Comparison of ENCODE assay signal across 8 cellular contexts in genomic region chr3:184513276-184514150, GRCh38. TPM values are rescaled to one million over a fixed set of nuclear protein-coding genes. Genes with fewer than 3 reads are reported as not detected.
A peak's percentile ranks its signal among the peaks of the same experiment; 100 is the strongest.
DNase-seq lines count a peak whose midpoint lies in the region; ATAC-seq and TF ChIP-seq lines count a peak whose summit lies in the region.

No MANE protein-coding gene starts in this region.

- peak; percentile 85 for TF ChIP-seq CTCF in AG04450 (IDR thresholded peaks at IDR 0.05; ENCODE audit: low read depth, low read length)
- TF ChIP-seq CTCF in activated CD8-positive, alpha-beta T cell treated with anti-CD3 and anti-CD28 coated beads for 36 hours (IDR thresholded peaks at IDR 0.05) = peak; percentile 90

- CTCF ChIA-PET in AG04450 (lab: Charles Lee) = interaction anchor here (0.6 to 7.7 kb wide), 48 partner anchors 9 to 617 kb away, joined by 3 to 278 read pairs (median 4); partner anchors contain the start of gene EPHB3
- CTCF ChIA-PET in activated CD8-positive, alpha-beta T cell treated with anti-CD3 and anti-CD28 coated beads for 36 hours (lab: Charles Lee) = interaction anchor here (0.6 to 6.2 kb wide), 36 partner anchors 8 to 522 kb away, joined by 3 to 103 read pairs (median 4); partner anchors contain the start of genes CLCN2 and POLR2H

- peaks cover 48% of the 10 kb centered on the region for H3K27me3 Mint-ChIP-seq in activated CD8-positive, alpha-beta T cell treated with anti-CD3 and anti-CD28 coated beads for 36 hours

- H3K36me3 Mint-ChIP-seq in activated CD8-positive, alpha-beta T cell treated with anti-CD3 and anti-CD28 coated beads for 36 hours (ENCODE audit: low read depth) = no peaks in the 10 kb centered on the region

- no peak overlapping the region for H3K27ac ChIP-seq in AG04450 (ENCODE audit: low read depth, low read length)

- H3K9me3 ChIP-seq in AG04450 (ENCODE audit: control insufficient read depth, insufficient read depth, low read length) = no peaks in the 10 kb centered on the region

- ATAC-seq in GM19035 (IDR thresholded peaks at IDR 0.05; ENCODE audit: unreplicated experiment) = peak; percentile 87
- peak; percentile 100 for ATAC-seq in activated CD8-positive, alpha-beta T cell treated with anti-CD3 and anti-CD28 coated beads for 36 hours

- peaks cover 3% of the 10 kb centered on the region for H3K4me1 Mint-ChIP-seq in activated CD8-positive, alpha-beta T cell treated with anti-CD3 and anti-CD28 coated beads for 36 hours (ENCODE audit: low read depth)

- peak overlapping the region; percentile 46 for H3K4me3 ChIP-seq in AG04450 (ENCODE audit: low read depth, low read length)

- no peak overlapping the region for H3K27ac Mint-ChIP-seq in activated CD8-positive, alpha-beta T cell treated with anti-CD3 and anti-CD28 coated beads for 36 hours

- intact Hi-C loops in activated CD8-positive, alpha-beta T cell treated with anti-CD3 and anti-CD28 coated beads for 36 hours (cut with micrococcal nuclease) = loop anchor here (5.0 to 10.0 kb wide), 2 partner anchors 41 to 99 kb away; no protein-coding TSS in a partner anchor

- DNase-seq in AG04450 (ENCODE audit: low read depth, low spot score) (peak; percentile 42), HK-2 (ENCODE audit: unreplicated experiment) (peak; percentile 76), NCI-H82 (lab: John Stamatoyannopoulos, UW) (peak; percentile 97), medulla oblongata (ENCODE audit: extremely low spot score) (peak; percentile 90)
- DNase-seq in activated CD8-positive, alpha-beta T cell treated with anti-CD3 and anti-CD28 coated beads for 36 hours = peak; percentile 91
- DNase-seq in effector CD8-positive, alpha-beta T cell (lab: John Stamatoyannopoulos, UW) = peak; percentile 70
- DNase-seq in stimulated activated CD4-positive, alpha-beta T cell treated with anti-CD3 and anti-CD28 coated beads, TNF-alpha, amount 100 ng/mL, for 24 hours (ENCODE audit: low read depth in 3 of 3) = peak; percentile 68 to 85 (median 76)

- POLR2A ChIA-PET in AG04450 (lab: Yijun Ruan, JAX) = interaction anchor here (0.5 to 1.0 kb wide), 2 partner anchors 142 to 339 kb away, joined by 3 read pairs; no protein-coding TSS in a partner anchor
- POLR2A ChIA-PET in activated CD8-positive, alpha-beta T cell treated with anti-CD3 and anti-CD28 coated beads for 36 hours (lab: Charles Lee) = interaction anchor here (0.8 to 0.9 kb wide), 2 partner anchors 47 to 160 kb away, joined by 3 read pairs; no protein-coding TSS in a partner anchor

- peaks cover 72% of the 10 kb centered on the region for H3K27me3 ChIP-seq in AG04450 (ENCODE audit: control insufficient read depth, insufficient read depth, low read length)

- H3K9me3 Mint-ChIP-seq in activated CD8-positive, alpha-beta T cell treated with anti-CD3 and anti-CD28 coated beads for 36 hours = no peaks in the 10 kb centered on the region

- peak overlapping the region; percentile 51 for H3K4me3 Mint-ChIP-seq in activated CD8-positive, alpha-beta T cell treated with anti-CD3 and anti-CD28 coated beads for 36 hours

RNA-seq across cellular contexts. Expression of gene EPHB3, which starts 48.1 kb away (rescaled TPM):
- polyA plus RNA-seq in AG04450 (2011; rRNA removed) = 1.9 TPM in 2 replicates
- polyA minus RNA-seq in AG04450 (2011; rRNA and poly(A)+ RNA removed) = 5.9 and 6.5 TPM in 2 replicates
- under 1 TPM in 1 of 2 experiments, not detected in 1; 0.07 TPM for total RNA-seq in activated CD8-positive, alpha-beta T cell treated with anti-CD3 and anti-CD28 coated beads for 36 hours

Comparison
In these comparisons a context has a peak if more than half of its experiments do, and no peak if none do; other contexts are left out.
1. DNase-seq: peak in every context shown above with its lines; median percentile 97 in NCI-H82; 91 in activated CD8-positive, alpha-beta T cell treated with anti-CD3 and anti-CD28 coated beads for 36 hours; 90 in medulla oblongata; 76 in HK-2; 76 in stimulated activated CD4-positive, alpha-beta T cell treated with anti-CD3 and anti-CD28 coated beads, TNF-alpha, amount 100 ng/mL, for 24 hours; 70 in effector CD8-positive, alpha-beta T cell; 42 in AG04450.